In genomic region chr9:134403682-134404301, GRCh38 we compare ENCODE assay signal across 1 cellular context.
TF ChIP-seq lines count a peak whose summit lies in the region.

No MANE protein-coding gene starts in this region.

TF ChIP-seq in HepG2, 621 proteins besides CTCF, POLR2A, EP300 and RAD21 (continued from another document):
- TF ChIP-seq ZBTB37 (CRISPR knock-in tag; IDR thresholded peaks at IDR 0.05) (no peak), SMAD3 (CRISPR knock-in tag; IDR thresholded peaks at IDR 0.05) (no peak), SYNCRIP (IDR thresholded peaks at IDR 0.05; ENCODE audit: insufficient read depth, low read depth, low read length) (no peak), ARID5B (CRISPR knock-in tag; IDR thresholded peaks at IDR 0.05) (no peak), ZBTB2 (CRISPR knock-in tag; IDR thresholded peaks at IDR 0.05; ENCODE audit: low read depth) (no peak), BRCA1 (CRISPR knock-in tag; IDR thresholded peaks at IDR 0.05) (no peak), NAIF1 (CRISPR knock-in tag; IDR thresholded peaks at IDR 0.05; ENCODE audit: borderline replicate concordance) (no peak)
